ENCODE assay signal across 9 cellular contexts in genomic region chr2:201644001-201644400, GRCh38. TPM values are rescaled to one million over a fixed set of nuclear protein-coding genes. Genes with fewer than 3 reads are reported as not detected.
A peak's percentile ranks its signal among the peaks of the same experiment; 100 is the strongest.
DNase-seq lines count a peak whose midpoint lies in the region; ATAC-seq and TF ChIP-seq lines count a peak whose summit lies in the region.
"Had no signal": no experiment of that assay in that cellular context is flagged by ENCODE, and none has a peak within 500 bp of the region (broad histone marks: within the 10 kb centered on the region; RNA-seq: fewer than 3 reads in every experiment).

No MANE protein-coding gene starts in this region.

- peaks cover 2% of the 10 kb centered on the region for H3K27me3 Mint-ChIP-seq in activated CD4-positive, alpha-beta T cell treated with anti-CD3 and anti-CD28 coated beads for 36 hours

- no peaks in the 10 kb centered on the region for H3K36me3 Mint-ChIP-seq in activated CD4-positive, alpha-beta T cell treated with anti-CD3 and anti-CD28 coated beads for 36 hours (ENCODE audit: low read depth)

- peaks cover 5 to 20% of the 10 kb centered on the region in 2 donors for H3K4me1 ChIP-seq in adrenal gland (replicated peaks in 1 of 2)
- H3K4me1 ChIP-seq in thoracic aorta (ENCODE audit: control insufficient read depth in 1 of 2, low read depth in 2 of 2): peaks cover 8 to 24% of the 10 kb centered on the region in 2 donors

- H3K4me3 ChIP-seq in adrenal gland (peak overlapping the region in 2 of 4 donors; percentile 10 to 95), thoracic aorta (peak overlapping the region; percentile 90)

- H3K27ac Mint-ChIP-seq in activated CD4-positive, alpha-beta T cell treated with anti-CD3 and anti-CD28 coated beads for 36 hours: no peak overlapping the region

- POLR2A ChIA-PET in activated CD4-positive, alpha-beta T cell treated with anti-CD3 and anti-CD28 coated beads for 36 hours (lab: Charles Lee): no interaction called here

- H3K36me3 ChIP-seq in adrenal gland (replicated peaks in 1 of 2) (no peaks in the 10 kb centered on the region), thoracic aorta (no peaks in the 10 kb centered on the region)
- H3K36me3 ChIP-seq: neutrophil had no signal

- intact Hi-C loops in activated CD4-positive, alpha-beta T cell treated with anti-CD3 and anti-CD28 coated beads for 36 hours (cut with DNase I, micrococcal nuclease): loop anchor here (5.0 to 10.0 kb wide), 9 partner anchors 138 to 1373 kb away; partner anchors contain the start of genes ALS2 (in 1 of the 2), BZW1 (in 1 of the 2), CASP10 (in 1 of the 2) and CASP8 (in 1 of the 2)
- intact Hi-C loops in adrenal gland (cut with DNase I): loop anchor here in 1 of 2 donors (10.0 kb wide), 1 partner anchor 169 kb away; no protein-coding TSS in a partner anchor

- WGBS in adrenal gland, 4 donors: 23 to 39% (median 28%) methylated on average over 8 of the region's 8 CpGs

- TF ChIP-seq CTCF in adrenal gland (IDR thresholded peaks at IDR 0.05): no peak
- TF ChIP-seq CTCF in thoracic aorta (IDR thresholded peaks at IDR 0.05): no peak

- no peaks in the 10 kb centered on the region for H3K9me3 ChIP-seq in adrenal gland (replicated peaks in 1 of 3)
- H3K9me3 ChIP-seq in thoracic aorta: no peaks in the 10 kb centered on the region
- H3K9me3 ChIP-seq: neutrophil had no signal

- DNase-seq in activated CD4-positive, alpha-beta T cell treated with anti-CD3 and anti-CD28 coated beads for 36 hours: no peak
- DNase-seq in activated CD4-positive, alpha-beta T cell treated with anti-CD3 and anti-CD28 coated beads for 1 hour: no peak
- DNase-seq in adrenal gland: peak in 6 of 7 donors; percentile 41 to 70 (median 54)
- peak; percentile 36 for DNase-seq in iris pigment epithelial cell (ENCODE audit: low read depth)
- no peak for DNase-seq in thoracic aorta (ENCODE audit: low spot score)
- DNase-seq in AG08395 (ENCODE audit: low spot score): no peak
- DNase-seq in stimulated activated CD4-positive, alpha-beta T cell treated with anti-CD3 and anti-CD28 coated beads, Interleukin-2, amount 100 ng/mL, for 48 hours: no peak
- no peak for DNase-seq in HUDEP-2 (lab: John Stamatoyannopoulos, UW; ENCODE audit: unreplicated experiment in 76 of 76)

- H3K27ac ChIP-seq in adrenal gland: peak overlapping the region; percentile 46 to 96 (median 94)
- peak overlapping the region; percentile 93 to 98 for H3K27ac ChIP-seq in thoracic aorta
- H3K27ac ChIP-seq: neutrophil had no signal

- no peaks in the 10 kb centered on the region for H3K9me3 Mint-ChIP-seq in activated CD4-positive, alpha-beta T cell treated with anti-CD3 and anti-CD28 coated beads for 36 hours (ENCODE audit: low read depth)

- CTCF ChIA-PET in activated CD4-positive, alpha-beta T cell treated with anti-CD3 and anti-CD28 coated beads for 36 hours (lab: Charles Lee): interaction anchor here (0.9 kb wide), 1 partner anchor 10 kb away, joined by 3 read pairs; no protein-coding TSS in a partner anchor

- H3K27me3 ChIP-seq in adrenal gland (no peaks in the 10 kb centered on the region), thoracic aorta (replicated peaks; ENCODE audit: insufficient read depth) (no peaks in the 10 kb centered on the region)

- no peak for ATAC-seq in activated CD4-positive, alpha-beta T cell treated with anti-CD3 and anti-CD28 coated beads for 36 hours
- peak; percentile 42 for ATAC-seq in thoracic aorta (ENCODE audit: insufficient number of reproducible peaks, low FRiP score, low read depth)

- TF ChIP-seq POLR2A in adrenal gland (IDR thresholded peaks at IDR 0.05): peak in 1 of 2 donors; percentile 68

- H3K4me3 Mint-ChIP-seq in activated CD4-positive, alpha-beta T cell treated with anti-CD3 and anti-CD28 coated beads for 36 hours: peak overlapping the region; percentile 79

- H3K4me1 Mint-ChIP-seq in activated CD4-positive, alpha-beta T cell treated with anti-CD3 and anti-CD28 coated beads for 36 hours: peaks cover 9% of the 10 kb centered on the region

RNA-seq across cellular contexts. Expression of gene TMEM237, which starts 0.7 kb away (rescaled TPM):
- 10 to 100 TPM; 11.5 to 12.5 TPM for total RNA-seq in activated CD4-positive, alpha-beta T cell treated with anti-CD3 and anti-CD28 coated beads for 36 hours
- total RNA-seq in adrenal gland (10 to 100 TPM; 27.7 to 39.9 (median 35.6) TPM), thoracic aorta (10 to 100 TPM; 43.2 to 45.6 TPM)
- 10 to 100 TPM; 12.3 to 33.6 (median 18.8) TPM for polyA plus RNA-seq in adrenal gland

RNA-seq across cellular contexts. Expression of gene MPP4, which starts 54.4 kb away (rescaled TPM):
- not detected for total RNA-seq in activated CD4-positive, alpha-beta T cell treated with anti-CD3 and anti-CD28 coated beads for 36 hours
- total RNA-seq in adrenal gland (1 to 10 TPM in 2 of 8 donors, under 1 TPM in 5, not detected in 1; 0.30 to 1.2 (median 0.58) TPM), thoracic aorta (1 to 10 TPM in 1 of 2 donors, not detected in 1; 5.5 TPM)
- polyA plus RNA-seq in adrenal gland: 1 to 10 TPM in 1 of 3 donors, under 1 TPM in 2; 0.37 to 1.2 (median 0.84) TPM

Comparison
In these comparisons a context has a peak if more than half of its experiments do, and no peak if none do; other contexts are left out.
1. DNase-seq: peak in adrenal gland (6 of 7) and iris pigment epithelial cell (single experiment); none in activated CD4-positive, alpha-beta T cell treated with anti-CD3 and anti-CD28 coated beads for 36 hours (single experiment), activated CD4-positive, alpha-beta T cell treated with anti-CD3 and anti-CD28 coated beads for 1 hour (single experiment), thoracic aorta (single experiment), AG08395 (single experiment), stimulated activated CD4-positive, alpha-beta T cell treated with anti-CD3 and anti-CD28 coated beads, Interleukin-2, amount 100 ng/mL, for 48 hours (0 of 2) and HUDEP-2 (0 of 76).